In genomic region chr1:247156787-247157232, GRCh38 we compare ENCODE assay signal across 24 cellular contexts. TPM values are rescaled to one million over a fixed set of nuclear protein-coding genes. Genes with fewer than 3 reads are reported as not detected.
A peak's percentile ranks its signal among the peaks of the same experiment; 100 is the strongest.
DNase-seq lines count a peak whose midpoint lies in the region; ATAC-seq and TF ChIP-seq lines count a peak whose summit lies in the region.
"Had no signal": no experiment of that assay in that cellular context is flagged by ENCODE, and none has a peak within 500 bp of the region (broad histone marks: within the 10 kb centered on the region; RNA-seq: fewer than 3 reads in every experiment).

No MANE protein-coding gene starts in this region.

- H3K27me3 Mint-ChIP-seq in GM23338 (ENCODE audit: insufficient read depth, low read depth, poor library complexity), result peaks cover 6% of the 10 kb centered on the region
- H3K27me3 Mint-ChIP-seq: activated CD4-positive, alpha-beta T cell treated with anti-CD3 and anti-CD28 coated beads, Interleukin-2, amount 10 ng/mL, durations not matched to agents 7 days and 5 days; IgD-negative memory B cell; memory B cell; naive thymus-derived CD8-positive, alpha-beta T cell; stimulated activated memory B cell treated with anti-CD40 and anti-IgM and Interleukin-4, amounts not matched to agents 10 μg/mL and 1 μg/mL and 100 μg/mL, for 72 hours had no signal

- no peaks in the 10 kb centered on the region for H3K9me2 ChIP-seq in GM23338 (ENCODE audit: insufficient read depth)

- H2AFZ ChIP-seq in GM23338, result no peak overlapping the region

- POLR2A ChIA-PET in GM10248 (lab: Yijun Ruan, JAX), result no interaction called here

- no peak overlapping the region for H3K27ac Mint-ChIP-seq in GM23338
- H3K27ac Mint-ChIP-seq: activated CD4-positive, alpha-beta T cell treated with anti-CD3 and anti-CD28 coated beads, Interleukin-2, amount 10 ng/mL, durations not matched to agents 7 days and 5 days; IgD-negative memory B cell; memory B cell; naive thymus-derived CD8-positive, alpha-beta T cell; stimulated activated memory B cell treated with anti-CD40 and anti-IgM and Interleukin-4, amounts not matched to agents 10 μg/mL and 1 μg/mL and 100 μg/mL, for 72 hours had no signal

- no peak overlapping the region for H3K4me3 Mint-ChIP-seq in GM23338
- H3K4me3 Mint-ChIP-seq: activated CD4-positive, alpha-beta T cell treated with anti-CD3 and anti-CD28 coated beads, Interleukin-2, amount 10 ng/mL, durations not matched to agents 7 days and 5 days; IgD-negative memory B cell; memory B cell; naive thymus-derived CD8-positive, alpha-beta T cell; stimulated activated memory B cell treated with anti-CD40 and anti-IgM and Interleukin-4, amounts not matched to agents 10 μg/mL and 1 μg/mL and 100 μg/mL, for 72 hours had no signal

- H4K20me1 ChIP-seq in BLaER1 treated with 17β-estradiol and CSF1 and Interleukin-3, amounts not matched to agents 10 nM and 100 nM, result peaks cover 0 to 43% (median 8%) of the 10 kb centered on the region in 11 experiments; a peak in 8 of 22 replicates
- H4K20me1 ChIP-seq in GM23338 (replicated peaks; ENCODE audit: insufficient read depth), result peaks cover 13% of the 10 kb centered on the region; the same call in 1 of the 2 replicates

- H3K4me2 ChIP-seq in BLaER1 treated with 17β-estradiol and CSF1 and Interleukin-3, amounts not matched to agents 10 nM and 100 nM, result no peak overlapping the region
- H3K4me2 ChIP-seq in GM23338, result no peak overlapping the region

- H3K9ac ChIP-seq in BLaER1 treated with 17β-estradiol and CSF1 and Interleukin-3, amounts not matched to agents 10 nM and 100 nM, result no peak overlapping the region
- no peak overlapping the region for H3K9ac ChIP-seq in adipocyte (ENCODE audit: low read length)

- CTCF ChIA-PET in GM10248 (lab: Yijun Ruan, JAX), result no interaction called here

- no peaks in the 10 kb centered on the region for H3K4me1 ChIP-seq in BLaER1 treated with 17β-estradiol and CSF1 and Interleukin-3, amounts not matched to agents 10 nM and 100 nM
- H3K4me1 ChIP-seq in GM23338 (ENCODE audit: insufficient read depth), result 0 out of 2 replicates have a peak, but pooled peaks cover 4% of the 10 kb centered on the region
- no peaks in the 10 kb centered on the region for H3K4me1 ChIP-seq in adipocyte (ENCODE audit: control insufficient read depth, insufficient read depth, low read length)
- H3K4me1 ChIP-seq: ascending aorta, HAP-1 had no signal

- DNase-seq in GM23338 (ENCODE audit: low spot score), result peak; percentile 22
- DNase-seq in adipocyte (ENCODE audit: low read depth), result no peak
- DNase-seq in foreskin melanocyte, result peak; percentile 4
- DNase-seq in iPS-NIHi7 (ENCODE audit: extremely low spot score), result no peak
- no peak for DNase-seq in GM10248 (ENCODE audit: extremely low spot score)
- DNase-seq in C1 segment of cervical spinal cord (lab: John Stamatoyannopoulos, UW), result no peak
- DNase-seq: activated CD4-positive, alpha-beta T cell treated with anti-CD3 and anti-CD28 coated beads, Interleukin-2, amount 10 ng/mL, durations not matched to agents 7 days and 5 days; activated naive CD4-positive, alpha-beta T cell; foreskin fibroblast; hippocampal formation; NCI-H1092; NCI-H2081; NCI-H526 treated with DMSO at 0.1 percent for 48 hours; right cardiac atrium; Right ventricle myocardium superior had no signal

- H3K4me3 ChIP-seq in BLaER1 treated with 17β-estradiol and CSF1 and Interleukin-3, amounts not matched to agents 10 nM and 100 nM, result peak overlapping the region; percentile 25 to 51 (median 40)
- H3K4me3 ChIP-seq in GM23338, result no peak overlapping the region; the same call in 1 of the 2 replicates
- H3K4me3 ChIP-seq in adipocyte (ENCODE audit: low read length), result peak overlapping the region; percentile 60
- H3K4me3 ChIP-seq: ascending aorta, HAP-1, thoracic aorta had no signal

- peaks cover 96 to 100% (median 99%) of the 10 kb centered on the region in 11 experiments for H3K36me3 ChIP-seq in BLaER1 treated with 17β-estradiol and CSF1 and Interleukin-3, amounts not matched to agents 10 nM and 100 nM
- H3K36me3 ChIP-seq in GM23338 (ENCODE audit: insufficient read depth) (peaks cover 48% of the 10 kb centered on the region), adipocyte (ENCODE audit: control insufficient read depth, insufficient read depth, low read length, severe bottlenecking) (peaks cover 70% of the 10 kb centered on the region)

- H3K27me3 ChIP-seq in BLaER1 treated with 17β-estradiol and CSF1 and Interleukin-3, amounts not matched to agents 10 nM and 100 nM, result no peaks in the 10 kb centered on the region; a peak in 2 of 22 replicates
- H3K27me3 ChIP-seq in GM23338 (ENCODE audit: insufficient read depth) (no peaks in the 10 kb centered on the region), adipocyte (replicated peaks; ENCODE audit: control insufficient read depth, insufficient read depth, low read length) (no peaks in the 10 kb centered on the region)
- H3K27me3 ChIP-seq: ascending aorta had no signal

- no peaks in the 10 kb centered on the region for H3K4me1 Mint-ChIP-seq in GM23338
- H3K4me1 Mint-ChIP-seq: activated CD4-positive, alpha-beta T cell treated with anti-CD3 and anti-CD28 coated beads, Interleukin-2, amount 10 ng/mL, durations not matched to agents 7 days and 5 days; memory B cell; stimulated activated memory B cell treated with anti-CD40 and anti-IgM and Interleukin-4, amounts not matched to agents 10 μg/mL and 1 μg/mL and 100 μg/mL, for 72 hours had no signal

- ATAC-seq in GM23338 (no peak), GM19463 (IDR thresholded peaks at IDR 0.05; ENCODE audit: unreplicated experiment) (no peak)
- ATAC-seq: naive thymus-derived CD8-positive, alpha-beta T cell; right cardiac atrium; stimulated activated memory B cell treated with anti-CD40 and anti-IgM and Interleukin-4, amounts not matched to agents 10 μg/mL and 1 μg/mL and 100 μg/mL, for 72 hours had no signal

- peaks cover 95% of the 10 kb centered on the region for H3K36me3 Mint-ChIP-seq in GM23338 (ENCODE audit: low read depth)

- no peak overlapping the region for H3K27ac ChIP-seq in BLaER1 treated with 17β-estradiol and CSF1 and Interleukin-3, amounts not matched to agents 10 nM and 100 nM
- H3K27ac ChIP-seq in GM23338 (ENCODE audit: low read depth), result no peak overlapping the region
- H3K27ac ChIP-seq: ascending aorta, thoracic aorta had no signal

- no peak for TF ChIP-seq CTCF in GM23338 (conservative IDR thresholded peaks at IDR 0.05; ENCODE audit: low read depth in 2 of 2)
- no peak for TF ChIP-seq CTCF in GM10248 (IDR thresholded peaks at IDR 0.05; ENCODE audit: control extremely low read depth, extremely low read depth, low read depth, missing control alignments)

- 0 out of 2 replicates have a peak, but pooled peaks cover 6% of the 10 kb centered on the region for H3F3A ChIP-seq in GM23338 (replicated peaks; ENCODE audit: low read depth)

- H3K79me2 ChIP-seq in GM23338 (replicated peaks; ENCODE audit: insufficient read depth), result peaks cover 79% of the 10 kb centered on the region

- peaks cover 89% of the 10 kb centered on the region for H3K9me3 Mint-ChIP-seq in GM23338

- peaks cover 100% of the 10 kb centered on the region in 11 experiments for H3K9me3 ChIP-seq in BLaER1 treated with 17β-estradiol and CSF1 and Interleukin-3, amounts not matched to agents 10 nM and 100 nM (replicated peaks in 1 of 11)
- H3K9me3 ChIP-seq in adipocyte (ENCODE audit: control insufficient read depth, low read length), result peaks cover 97% of the 10 kb centered on the region

TF ChIP-seq in GM23338, 12 proteins besides CTCF, POLR2A, EP300 and RAD21 (continues in another document):
- TF ChIP-seq EZH2phosphoT487 (IDR thresholded peaks at IDR 0.05; ENCODE audit: unreplicated experiment) (no peak), ZNF114 (CRISPR knock-in tag; IDR thresholded peaks at IDR 0.05) (no peak), CREB1 (CRISPR knock-in tag; IDR thresholded peaks at IDR 0.05; ENCODE audit: low read depth) (no peak), ZNF331 (CRISPR knock-in tag; IDR thresholded peaks at IDR 0.05; ENCODE audit: low read depth) (no peak)

RNA-seq across cellular contexts. Expression of gene ZNF124, which starts 15.0 kb away (rescaled TPM):
- total RNA-seq in GM23338 (2014; rRNA removed; shearing (Covaris generic)), result 43.9 and 45.7 TPM in 2 replicates
- polyA plus RNA-seq in GM23338 (2016; fragmentation: Nextera tagmentation; extraction: Ambion mirVana), result 18.4 and 23.2 TPM in 2 replicates

RNA-seq across cellular contexts. Expression of gene ZNF669, which starts 52.7 kb away (rescaled TPM):
- total RNA-seq in GM23338 (2014; rRNA removed; shearing (Covaris generic)), result 21.7 and 25.4 TPM in 2 replicates
- polyA plus RNA-seq in GM23338 (2016; fragmentation: Nextera tagmentation; extraction: Ambion mirVana), result 11.5 and 13.7 TPM in 2 replicates

Comparison
In these comparisons a context has a peak if more than half of its experiments do, and no peak if none do; other contexts are left out.
1. DNase-seq: peak in GM23338 (single experiment) and foreskin melanocyte (single experiment); none in adipocyte (single experiment), iPS-NIHi7 (single experiment), GM10248 (single experiment) and C1 segment of cervical spinal cord (0 of 14).